Comparison of ENCODE assay signal across 1 cellular context in the genomic region with DNA sequence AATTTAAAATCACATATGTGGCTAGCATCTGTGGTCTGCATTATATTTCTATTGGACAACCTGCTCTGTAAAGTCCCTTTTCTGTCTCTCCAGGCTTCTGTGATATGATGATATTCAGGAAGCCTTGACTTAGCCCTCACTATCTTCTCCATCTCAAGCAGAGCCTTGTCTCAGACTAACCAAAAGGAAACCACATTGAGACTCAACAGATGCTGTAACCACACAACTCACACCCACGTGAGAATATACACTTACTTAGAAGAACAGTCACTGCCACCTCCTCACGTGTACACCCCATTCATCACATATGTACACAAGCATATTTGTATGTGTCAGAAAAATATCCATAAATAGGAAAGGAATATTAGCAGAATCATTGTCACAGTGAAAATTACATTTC.
TF ChIP-seq lines count a peak whose summit lies in the region.

No MANE protein-coding gene starts in this region.

TF ChIP-seq in GM23338, 12 proteins besides CTCF, POLR2A, EP300 and RAD21 (continued from another document):
- TF ChIP-seq ZNF331 (CRISPR knock-in tag; IDR thresholded peaks at IDR 0.05; ENCODE audit: low read depth) (no peak), ETS1 (IDR thresholded peaks at IDR 0.05) (no peak), STAT1 (IDR thresholded peaks at IDR 0.05; ENCODE audit: unreplicated experiment) (no peak), REST (IDR thresholded peaks at IDR 0.05; ENCODE audit: unreplicated experiment) (no peak)
